Comparison of ENCODE assay signal across 13 cellular contexts in the genomic region with DNA sequence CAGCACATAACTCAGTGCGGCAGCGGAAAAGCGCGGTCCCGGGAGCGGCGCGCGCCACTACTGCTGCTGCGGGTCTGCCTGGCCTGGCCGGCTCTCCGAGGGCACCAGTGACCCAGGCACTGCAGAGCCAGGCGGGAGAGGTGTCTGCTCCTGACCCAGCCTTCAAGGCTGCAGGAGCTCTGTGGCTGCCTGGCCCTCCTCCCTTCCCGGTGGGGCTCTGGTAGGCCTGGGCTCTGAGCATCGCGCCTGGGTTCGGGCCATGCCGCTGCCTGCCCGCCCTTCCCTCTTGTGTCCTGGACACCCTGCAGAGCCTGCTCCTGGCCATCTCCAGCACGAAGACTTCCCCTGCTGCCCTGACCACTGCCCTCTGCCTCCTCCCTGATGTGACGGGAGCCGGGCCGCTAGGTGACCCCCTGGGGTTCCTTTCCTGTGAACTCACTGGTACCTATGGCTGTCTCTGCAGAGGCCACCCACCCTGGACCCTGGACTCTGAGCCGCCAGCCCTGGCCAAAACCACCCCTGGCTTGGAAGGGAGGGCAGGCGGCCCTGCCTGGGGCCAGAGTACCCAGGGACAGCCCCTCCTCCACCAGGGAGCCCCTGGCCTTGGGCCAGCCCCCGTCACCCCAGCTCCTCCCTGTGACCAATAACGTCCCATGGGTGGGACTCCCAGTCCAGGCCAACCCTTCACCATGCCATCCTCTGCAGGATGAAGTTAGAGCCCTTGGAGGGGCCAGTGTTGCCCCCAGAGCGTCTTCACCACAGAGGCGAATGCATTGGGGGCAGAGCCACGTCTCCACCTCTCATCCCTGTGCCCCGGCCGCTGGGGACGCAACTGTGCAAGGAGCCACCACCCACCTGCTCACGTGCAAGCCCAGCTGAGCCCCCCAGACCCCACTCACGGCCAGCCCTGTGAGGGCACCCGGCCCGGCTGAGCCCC. TPM values are rescaled to one million over a fixed set of nuclear protein-coding genes. Genes with fewer than 3 reads are reported as not detected.
DNase-seq lines count a peak whose midpoint lies in the region; ATAC-seq and TF ChIP-seq lines count a peak whose summit lies in the region.
"Had no signal": no experiment of that assay in that cellular context is flagged by ENCODE, and none has a peak within 500 bp of the region (broad histone marks: within the 10 kb centered on the region; RNA-seq: fewer than 3 reads in every experiment).

No MANE protein-coding gene starts in this region.

- no peak overlapping the region for H3K56ac ChIP-seq in IMR-90 (ENCODE audit: extremely low read depth, insufficient read depth, low read length)

- in situ Hi-C loops in IMR-90 (cut with MboI; ENCODE audit: low sequenced_read_pairs): no loop called here

- CTCF ChIA-PET in IMR-90 (lab: Yijun Ruan, JAX): no interaction called here

- DNase-seq in IMR-90 (no peak), WERI-Rb-1 (no peak), spleen (no peak), SIG-M5 treated with dmso at 0.1 percent for 504 hours (lab: John Stamatoyannopoulos, UW; ENCODE audit: unreplicated experiment) (no peak), NCI-H1092 (lab: John Stamatoyannopoulos, UW) (no peak)
- DNase-seq: activated CD8-positive, alpha-beta memory T cell treated with anti-CD3 and anti-CD28 coated beads, Interleukin-2, amount 50 U/mL, for 4 hours; C1 segment of cervical spinal cord; central memory CD4-positive, alpha-beta T cell; kidney glomerular epithelial cell; stimulated activated CD4-positive, alpha-beta T cell treated with anti-CD3 and anti-CD28 coated beads, Interleukin-12 subunit alpha, Interleukin-12 subunit beta, amount 100 ng/mL, for 4 hours; SW 1271 had no signal

- intact Hi-C loops in IMR-90 (cut with micrococcal nuclease) (no loop called here), spleen (cut with DNase I; ENCODE audit: low total_unique reads) (no loop called here)

- H3K14ac ChIP-seq in IMR-90 (replicated peaks; ENCODE audit: low read depth, low read length): 0 out of 2 replicates have a peak overlapping the region, but pooled peaks have one; percentile 40

- H3K9me1 ChIP-seq in IMR-90 (ENCODE audit: insufficient read depth, low read length): no peaks in the 10 kb centered on the region

- 0 out of 4 replicates have a peak, but pooled peaks cover 0 to 3% of the 10 kb centered on the region in 2 experiments for H3K79me1 ChIP-seq in IMR-90 (ENCODE audit: low read depth in 1 of 2, low read length in 2 of 2)

- H3K4ac ChIP-seq in IMR-90 (ENCODE audit: low read depth, low read length): peak overlapping the region; percentile 47; the same call in 1 of the 2 replicates

- no peaks in the 10 kb centered on the region for H4K20me1 ChIP-seq in IMR-90 (ENCODE audit: insufficient read depth, low read length)

- TF ChIP-seq CTCF in IMR-90 (conservative IDR thresholded peaks at IDR 0.05; ENCODE audit: low read depth, low read length) (no peak), WERI-Rb-1 (IDR thresholded peaks at IDR 0.05; ENCODE audit: low read depth, low read length) (no peak), liver (IDR thresholded peaks at IDR 0.05; ENCODE audit: low read depth, low read length, missing input control) (no peak), spleen (IDR thresholded peaks at IDR 0.05 in 8 of 11, conservative IDR thresholded peaks at IDR 0.05 in 3 of 11) (no peak)

- peak overlapping the region; percentile 18 for H2AFZ ChIP-seq in IMR-90 (replicated peaks; ENCODE audit: low read length, poor library complexity)

- H3K4me3 ChIP-seq in IMR-90 (ENCODE audit: insufficient read depth, low read depth, low read length): no peak overlapping the region
- no peak overlapping the region for H3K4me3 ChIP-seq in WERI-Rb-1 (ENCODE audit: low read depth, low read length)
- H3K4me3 ChIP-seq in liver (ENCODE audit: low read depth in 1 of 3, low read length in 3 of 3): no peak overlapping the region
- H3K4me3 ChIP-seq in spleen: no peak overlapping the region

- dilution Hi-C loops in IMR-90 (cut with HindIII; ENCODE audit: low sequenced_read_pairs, unreplicated experiment): no loop called here

- H3K9ac ChIP-seq in IMR-90 (ENCODE audit: low read depth, low read length) (no peak overlapping the region), liver (ENCODE audit: low read depth in 1 of 2, low read length in 2 of 2) (peak overlapping the region in 1 of 2 donors; percentile 17)

- H2BK15ac ChIP-seq in IMR-90 (ENCODE audit: low read depth, low read length): no peak overlapping the region

- no peak overlapping the region for H2BK20ac ChIP-seq in IMR-90 (ENCODE audit: low read depth, low read length)

- H3K18ac ChIP-seq in IMR-90 (ENCODE audit: low read depth, low read length): no peak overlapping the region

- H4K8ac ChIP-seq in IMR-90 (ENCODE audit: low read depth in 2 of 2, low read length in 2 of 2): peak overlapping the region in 1 of 2 experiments; percentile 95; a peak in 1 of 4 replicates

- H2BK120ac ChIP-seq in IMR-90 (ENCODE audit: low read depth, low read length): 0 out of 2 replicates have a peak overlapping the region, but pooled peaks have one; percentile 39

- H3K4me2 ChIP-seq in IMR-90 (ENCODE audit: low read depth, low read length): no peak overlapping the region

- no peak for TF ChIP-seq RAD21 in IMR-90 (IDR thresholded peaks at IDR 0.05; ENCODE audit: low read length)
- peak in 1 of 2 donors; percentile 38 for TF ChIP-seq RAD21 in liver (IDR thresholded peaks at IDR 0.05)

- 94% methylated on average over 14 of the region's 37 CpGs; no CpG with 5 or more reads in 1 of the 2 experiments for WGBS in IMR-90 (ENCODE audit: extremely low coverage in 2 of 2, insufficient read length in 1 of 2), 2 experiments
- WGBS in liver: 57% methylated on average over 37 of the region's 37 CpGs
- 73 to 82% (median 76%) methylated on average over 27 to 37 of the region's 37 CpGs for WGBS in spleen, 5 donors

- H3K23ac ChIP-seq in IMR-90 (ENCODE audit: low read depth, low read length): no peak overlapping the region

- H3K4me1 ChIP-seq in IMR-90 (ENCODE audit: control insufficient read depth, insufficient read depth, low read length) (peaks cover 21% of the 10 kb centered on the region), liver (ENCODE audit: control insufficient read depth in 4 of 4, insufficient read depth in 4 of 4, low read length in 3 of 4) (peaks cover 19 to 51% (median 34%) of the 10 kb centered on the region in 4 donors), spleen (peaks cover 33 to 76% (median 58%) of the 10 kb centered on the region in 6 donors)

- no TSS peak for BruUV-seq in IMR-90 (replicated peaks; lab: Mats Ljungman, UMichigan)

- peak overlapping the region; percentile 81 for H2AK9ac ChIP-seq in IMR-90 (replicated peaks; ENCODE audit: low read depth, low read length, poor library complexity)

- H3K27me3 ChIP-seq in IMR-90 (ENCODE audit: control insufficient read depth, insufficient read depth, low read length): no peaks in the 10 kb centered on the region
- H3K27me3 ChIP-seq in WERI-Rb-1 (ENCODE audit: insufficient read depth, low read depth, severe bottlenecking): no peaks in the 10 kb centered on the region
- H3K27me3 ChIP-seq in liver (ENCODE audit: control insufficient read depth in 4 of 4, insufficient read depth in 4 of 4, low read length in 3 of 4): no peaks in the 10 kb centered on the region
- peaks cover 0 to 14% (median 0%) of the 10 kb centered on the region in 7 donors for H3K27me3 ChIP-seq in spleen (replicated peaks in 1 of 7)

- no peak overlapping the region; the same call in 1 of the 2 replicates for H4K5ac ChIP-seq in IMR-90 (ENCODE audit: low read depth, low read length)

- TF ChIP-seq POLR2A in IMR-90 (IDR thresholded peaks at IDR 0.05; ENCODE audit: low read depth, low read length) (no peak), spleen (IDR thresholded peaks at IDR 0.05) (no peak)

- ATAC-seq in IMR-90 (ENCODE audit: low read depth) (no peak), HG02678 (IDR thresholded peaks at IDR 0.05; ENCODE audit: unreplicated experiment) (no peak)

- H3K36me3 ChIP-seq in IMR-90 (ENCODE audit: control insufficient read depth, insufficient read depth, low read length): no peaks in the 10 kb centered on the region
- no peaks in the 10 kb centered on the region for H3K36me3 ChIP-seq in WERI-Rb-1
- H3K36me3 ChIP-seq in liver (ENCODE audit: control insufficient read depth in 4 of 4, insufficient read depth in 3 of 4, low read depth in 1 of 4, low read length in 3 of 4): no peaks in the 10 kb centered on the region
- H3K36me3 ChIP-seq in spleen: no peaks in the 10 kb centered on the region

- POLR2A ChIA-PET in IMR-90 (lab: Charles Lee; ENCODE audit: unreplicated experiment): no interaction called here

- H4K91ac ChIP-seq in IMR-90 (ENCODE audit: insufficient read depth, low read depth, low read length): 0 out of 2 replicates have a peak overlapping the region, but pooled peaks have one; percentile 32

- H3K27ac ChIP-seq in IMR-90 (ENCODE audit: insufficient read depth, low read length): no peak overlapping the region
- H3K27ac ChIP-seq in WERI-Rb-1: peak overlapping the region; percentile 98
- peak overlapping the region; percentile 90 to 93 for H3K27ac ChIP-seq in liver (ENCODE audit: low read depth in 1 of 2, low read length in 2 of 2)
- H3K27ac ChIP-seq in spleen: peak overlapping the region; percentile 61 to 94 (median 92)

- H2AK5ac ChIP-seq in IMR-90 (ENCODE audit: low read depth, low read length): peak overlapping the region; percentile 27; the same call in 1 of the 2 replicates

- no peaks in the 10 kb centered on the region for H3K9me3 ChIP-seq in IMR-90 (ENCODE audit: control insufficient read depth, insufficient read depth, low read length)
- H3K9me3 ChIP-seq in WERI-Rb-1 (ENCODE audit: severe bottlenecking): no peaks in the 10 kb centered on the region
- no peaks in the 10 kb centered on the region for H3K9me3 ChIP-seq in liver (ENCODE audit: control insufficient read depth in 4 of 4, low read length in 3 of 4)
- no peaks in the 10 kb centered on the region for H3K9me3 ChIP-seq in spleen

- H2BK5ac ChIP-seq in IMR-90 (ENCODE audit: low read depth, low read length, poor library complexity, severe bottlenecking): no peak overlapping the region

TF ChIP-seq in IMR-90, 13 proteins besides CTCF, POLR2A, EP300 and RAD21 (continues in another document):
- TF ChIP-seq FOS (IDR thresholded peaks at IDR 0.05; ENCODE audit: low read depth, low read length) (no peak), CHD1 (IDR thresholded peaks at IDR 0.05; ENCODE audit: low read depth, low read length) (no peak), RFX5 (IDR thresholded peaks at IDR 0.05; ENCODE audit: low read depth, low read length) (no peak)

TF ChIP-seq in liver, 16 proteins besides CTCF, POLR2A, EP300 and RAD21 (continues in another document):
- peak; percentile 25 for TF ChIP-seq FOXA1 (IDR thresholded peaks at IDR 0.05)

RNA-seq across cellular contexts. Expression of gene UBAC1, which starts 32.9 kb away (rescaled TPM):
- 25.3 and 33.6 TPM in 2 replicates for total RNA-seq in IMR-90 (2012; rRNA removed)
- polyA plus RNA-seq in IMR-90 (2012; rRNA removed): 33.9 and 36.4 TPM in 2 replicates
- polyA plus RNA-seq in IMR-90 (2012; cell fraction: cytosol; rRNA removed): 38.7 and 47.1 TPM in 2 replicates
- polyA plus RNA-seq in IMR-90 (2012; cell fraction: nucleus; rRNA removed; ENCODE audit: low replicate concordance): 63.9 and 70.8 TPM in 2 replicates
- total RNA-seq in liver: 100 to 1,000 TPM in 1 of 2 donors, 10 to 100 TPM in 1; 16.4 to 115 TPM
- polyA plus RNA-seq in liver: 10 to 100 TPM; 16.2 to 16.4 TPM
- 10 to 100 TPM; 32.3 to 45.8 (median 34.0) TPM for total RNA-seq in spleen
- 10 to 100 TPM; 28.0 to 45.3 (median 35.0) TPM for polyA plus RNA-seq in spleen
